1 cellular context compared by ENCODE assay signal in genomic region chr1:1479547-1480483, GRCh38.
TF ChIP-seq lines count a peak whose summit lies in the region.

No MANE protein-coding gene starts in this region.

TF ChIP-seq in GM12878, 131 proteins besides CTCF, POLR2A, EP300 and RAD21:
- TF ChIP-seq NR2C2 (IDR thresholded peaks at IDR 0.05; ENCODE audit: borderline replicate concordance, control insufficient read depth, insufficient read length, low read depth) (no peak), ESRRA (IDR thresholded peaks at IDR 0.05; ENCODE audit: low read length) (no peak), TCF3 (IDR thresholded peaks at IDR 0.05; ENCODE audit: borderline replicate concordance, insufficient read depth, low read depth, low read length) (0 out of 2 replicates have a peak, but pooled peaks have one; percentile 25)
- TF ChIP-seq, protein P1, sequence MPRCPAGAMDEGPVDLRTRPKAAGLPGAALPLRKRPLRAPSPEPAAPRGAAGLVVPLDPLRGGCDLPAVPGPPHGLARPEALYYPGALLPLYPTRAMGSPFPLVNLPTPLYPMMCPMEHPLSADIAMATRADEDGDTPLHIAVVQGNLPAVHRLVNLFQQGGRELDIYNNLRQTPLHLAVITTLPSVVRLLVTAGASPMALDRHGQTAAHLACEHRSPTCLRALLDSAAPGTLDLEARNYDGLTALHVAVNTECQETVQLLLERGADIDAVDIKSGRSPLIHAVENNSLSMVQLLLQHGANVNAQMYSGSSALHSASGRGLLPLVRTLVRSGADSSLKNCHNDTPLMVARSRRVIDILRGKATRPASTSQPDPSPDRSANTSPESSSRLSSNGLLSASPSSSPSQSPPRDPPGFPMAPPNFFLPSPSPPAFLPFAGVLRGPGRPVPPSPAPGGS (IDR thresholded peaks at IDR 0.05; ENCODE audit: borderline replicate concordance, insufficient read depth, low read depth, low read length, poor library complexity, severe bottlenecking), result peak; percentile 90
TF ChIP-seq in GM12878: peak in this region for 2.
